Comparison of ENCODE assay signal across 2 cellular contexts in the genomic region with DNA sequence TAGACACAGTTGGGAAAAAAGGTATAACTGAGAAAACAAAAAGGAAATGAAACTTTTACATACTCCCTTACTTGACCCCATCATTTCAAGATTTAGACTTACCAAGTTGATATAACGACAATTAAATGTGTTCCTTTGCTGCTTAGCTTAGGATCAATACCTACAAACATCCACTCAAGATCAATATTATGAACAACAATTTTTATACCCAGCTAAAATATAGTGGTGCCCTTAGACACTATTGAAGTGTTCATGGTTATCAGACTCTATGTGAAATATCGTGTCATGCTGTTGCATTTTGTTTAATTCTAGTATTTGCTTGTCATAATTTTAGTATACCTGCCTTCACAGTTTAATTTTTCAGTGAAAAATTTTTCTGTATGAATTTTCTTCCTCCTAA.
TF ChIP-seq lines count a peak whose summit lies in the region.

No MANE protein-coding gene starts in this region.

TF ChIP-seq in HepG2, 621 proteins besides CTCF, POLR2A, EP300 and RAD21:
- TF ChIP-seq ZFP1 (CRISPR knock-in tag; IDR thresholded peaks at IDR 0.05) (peak; percentile 96; the same call in 1 of the 2 replicates), SRY (CRISPR knock-in tag; IDR thresholded peaks at IDR 0.05) (no peak), ZNF350 (CRISPR knock-in tag; IDR thresholded peaks at IDR 0.05; ENCODE audit: borderline replicate concordance, low read depth) (no peak), ZNF709 (CRISPR knock-in tag; IDR thresholded peaks at IDR 0.05) (no peak)
- TF ChIP-seq, protein P1, sequence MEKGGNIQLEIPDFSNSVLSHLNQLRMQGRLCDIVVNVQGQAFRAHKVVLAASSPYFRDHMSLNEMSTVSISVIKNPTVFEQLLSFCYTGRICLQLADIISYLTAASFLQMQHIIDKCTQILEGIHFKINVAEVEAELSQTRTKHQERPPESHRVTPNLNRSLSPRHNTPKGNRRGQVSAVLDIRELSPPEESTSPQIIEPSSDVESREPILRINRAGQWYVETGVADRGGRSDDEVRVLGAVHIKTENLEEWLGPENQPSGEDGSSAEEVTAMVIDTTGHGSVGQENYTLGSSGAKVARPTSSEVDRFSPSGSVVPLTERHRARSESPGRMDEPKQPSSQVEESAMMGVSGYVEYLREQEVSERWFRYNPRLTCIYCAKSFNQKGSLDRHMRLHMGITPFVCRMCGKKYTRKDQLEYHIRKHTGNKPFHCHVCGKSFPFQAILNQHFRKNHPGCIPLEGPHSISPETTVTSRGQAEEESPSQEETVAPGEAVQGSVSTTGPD (CRISPR knock-in tag; IDR thresholded peaks at IDR 0.05) = no peak

TF ChIP-seq in K562, 482 proteins besides CTCF, POLR2A, EP300 and RAD21:
- TF ChIP-seq CBX3 (IDR thresholded peaks at IDR 0.05; ENCODE audit: borderline replicate concordance in 1 of 2, low read length in 2 of 2) (0 out of 3 replicates have a peak, but pooled peaks of 1 of the 2 experiments have one; percentile 14), ZFP1 (CRISPR knock-in tag; IDR thresholded peaks at IDR 0.05) (peak; percentile 89), HIVEP1 (CRISPR knock-in tag; IDR thresholded peaks at IDR 0.05) (no peak), POLR2AphosphoS2 (IDR thresholded peaks at IDR 0.05; ENCODE audit: low read length) (no peak)
